ENCODE assay signal across 8 cellular contexts in genomic region chr12:21773263-21773741, GRCh38. TPM values are rescaled to one million over a fixed set of nuclear protein-coding genes. Genes with fewer than 3 reads are reported as not detected.
DNase-seq lines count a peak whose midpoint lies in the region; ATAC-seq, FAIRE-seq and TF ChIP-seq lines count a peak whose summit lies in the region.

No MANE protein-coding gene starts in this region.

- CTCF ChIA-PET in endothelial cell of umbilical vein (lab: Charles Lee), result no interaction called here
- CTCF ChIA-PET in naive thymus-derived CD4-positive, alpha-beta T cell (lab: Charles Lee), result no interaction called here

- POLR2A ChIA-PET in endothelial cell of umbilical vein (lab: Charles Lee), result no interaction called here
- POLR2A ChIA-PET in naive thymus-derived CD4-positive, alpha-beta T cell (lab: Charles Lee), result no interaction called here

- peaks cover 0 to 23% (median 18%) of the 10 kb centered on the region in 7 donors for H3K4me1 Mint-ChIP-seq in naive thymus-derived CD4-positive, alpha-beta T cell
- peaks cover 0 to 2% of the 10 kb centered on the region in 2 donors for H3K4me1 Mint-ChIP-seq in effector memory CD8-positive, alpha-beta T cell (ENCODE audit: low read depth in 2 of 2)

- H3K9me3 Mint-ChIP-seq in naive thymus-derived CD4-positive, alpha-beta T cell, result no peaks in the 10 kb centered on the region
- H3K9me3 Mint-ChIP-seq in effector memory CD8-positive, alpha-beta T cell, result no peaks in the 10 kb centered on the region

- H3K9me3 ChIP-seq in BE2C (no peaks in the 10 kb centered on the region), endothelial cell of umbilical vein (replicated peaks; ENCODE audit: control insufficient read depth, insufficient read depth, low read length) (no peaks in the 10 kb centered on the region)
- H3K9me3 ChIP-seq in naive thymus-derived CD4-positive, alpha-beta T cell (ENCODE audit: control insufficient read depth in 2 of 3, low read length in 3 of 3), result no peaks in the 10 kb centered on the region

- ATAC-seq in naive thymus-derived CD4-positive, alpha-beta T cell, result peak; percentile 46
- ATAC-seq in GM19023 (IDR thresholded peaks at IDR 0.05; ENCODE audit: unreplicated experiment) (no peak), HG03521 (IDR thresholded peaks at IDR 0.05; ENCODE audit: unreplicated experiment) (no peak), GM18858 (IDR thresholded peaks at IDR 0.05; ENCODE audit: unreplicated experiment) (no peak)
- ATAC-seq in effector memory CD8-positive, alpha-beta T cell (replicated peaks), result no peak

- peaks cover 8% of the 10 kb centered on the region for H3K4me1 ChIP-seq in BE2C
- no peaks in the 10 kb centered on the region for H3K4me1 ChIP-seq in endothelial cell of umbilical vein (ENCODE audit: control insufficient read depth, extremely low read depth, insufficient read depth, low read length)
- no peaks in the 10 kb centered on the region for H3K4me1 ChIP-seq in naive thymus-derived CD4-positive, alpha-beta T cell (ENCODE audit: control insufficient read depth in 2 of 2, insufficient read depth in 2 of 2, low read length in 2 of 2)

- dilution Hi-C loops in endothelial cell of umbilical vein (cut with MboI; ENCODE audit: extremely low pct_ligation_motif_present, low sequenced_read_pairs), result no loop called here

- H3K4me3 Mint-ChIP-seq in naive thymus-derived CD4-positive, alpha-beta T cell, result peak overlapping the region in 9 of 10 donors; percentile 26 to 71 (median 58)
- no peak overlapping the region for H3K4me3 Mint-ChIP-seq in effector memory CD8-positive, alpha-beta T cell

- no peak for FAIRE-seq in endothelial cell of umbilical vein (lab: Jason Lieb, UNC)

- no peak overlapping the region for H3K4me2 ChIP-seq in endothelial cell of umbilical vein (ENCODE audit: insufficient read depth, low read length)

- no peak overlapping the region for H2AFZ ChIP-seq in endothelial cell of umbilical vein (ENCODE audit: low read depth, low read length)

- H3K36me3 ChIP-seq in BE2C, result peaks cover 54% of the 10 kb centered on the region
- no peaks in the 10 kb centered on the region for H3K36me3 ChIP-seq in endothelial cell of umbilical vein (ENCODE audit: control insufficient read depth in 2 of 2, extremely low read depth in 1 of 2, insufficient read depth in 2 of 2, low read length in 2 of 2)
- H3K36me3 ChIP-seq in naive thymus-derived CD4-positive, alpha-beta T cell (ENCODE audit: control insufficient read depth in 2 of 3, insufficient read depth in 3 of 3, low read length in 3 of 3), result no peaks in the 10 kb centered on the region

- H3K27me3 Mint-ChIP-seq in naive thymus-derived CD4-positive, alpha-beta T cell, result peaks cover 47 to 72% (median 52%) of the 10 kb centered on the region in 5 donors
- H3K27me3 Mint-ChIP-seq in effector memory CD8-positive, alpha-beta T cell, result peaks cover 36 to 57% of the 10 kb centered on the region in 2 donors

- TF ChIP-seq POLR2A in endothelial cell of umbilical vein (IDR thresholded peaks at IDR 0.05; ENCODE audit: low read depth, low read length), result no peak

- H3K27ac ChIP-seq in endothelial cell of umbilical vein (ENCODE audit: insufficient read depth, low read depth, low read length), result no peak overlapping the region
- no peak overlapping the region for H3K27ac ChIP-seq in naive thymus-derived CD4-positive, alpha-beta T cell (ENCODE audit: low read depth, low read length)

- peaks cover 0 to 2% (median 0%) of the 10 kb centered on the region in 5 donors for H3K36me3 Mint-ChIP-seq in naive thymus-derived CD4-positive, alpha-beta T cell
- H3K36me3 Mint-ChIP-seq in effector memory CD8-positive, alpha-beta T cell (ENCODE audit: insufficient read depth), result no peaks in the 10 kb centered on the region

- H3K27ac Mint-ChIP-seq in naive thymus-derived CD4-positive, alpha-beta T cell, result no peak overlapping the region
- no peak overlapping the region for H3K27ac Mint-ChIP-seq in effector memory CD8-positive, alpha-beta T cell

- intact Hi-C loops in endothelial cell of umbilical vein (cut with micrococcal nuclease), result loop anchor here (5.0 kb wide), 1 partner anchor 164 kb away; no protein-coding TSS in a partner anchor
- intact Hi-C loops in naive thymus-derived CD4-positive, alpha-beta T cell (cut with micrococcal nuclease), result no loop called here

- H3K79me2 ChIP-seq in endothelial cell of umbilical vein (ENCODE audit: control insufficient read depth, insufficient read depth, low read length), result no peaks in the 10 kb centered on the region

- DNase-seq in BE2C (peak; percentile 87), endothelial cell of umbilical vein (ENCODE audit: low read depth, low spot score) (no peak)
- DNase-seq in naive thymus-derived CD4-positive, alpha-beta T cell, result no peak
- DNase-seq in effector memory CD8-positive, alpha-beta T cell, result no peak

- H3K9me1 ChIP-seq in endothelial cell of umbilical vein (replicated peaks; ENCODE audit: control insufficient read depth, extremely low read depth, insufficient read depth, low read length), result no peaks in the 10 kb centered on the region

- TF ChIP-seq CTCF in BE2C (IDR thresholded peaks at IDR 0.05; ENCODE audit: low read depth, low read length) (peak; percentile 76), LNCAP (IDR thresholded peaks at IDR 0.05) (peak; percentile 20; the same call in 1 of the 2 replicates), endothelial cell of umbilical vein (IDR thresholded peaks at IDR 0.05; ENCODE audit: extremely low read depth in 1 of 2, insufficient read depth in 1 of 2, low read depth in 1 of 2, low read length in 2 of 2) (no peak)

- H3K27me3 ChIP-seq in BE2C (no peaks in the 10 kb centered on the region), endothelial cell of umbilical vein (ENCODE audit: control insufficient read depth in 2 of 2, insufficient read depth in 2 of 2, low read length in 2 of 2) (peaks cover 28 to 36% of the 10 kb centered on the region in 2 experiments)
- peaks cover 0 to 13% of the 10 kb centered on the region in 2 donors for H3K27me3 ChIP-seq in naive thymus-derived CD4-positive, alpha-beta T cell (ENCODE audit: control insufficient read depth in 2 of 2, insufficient read depth in 2 of 2, low read length in 2 of 2)

- H3K4me3 ChIP-seq in BE2C (ENCODE audit: low read depth, low read length), result peak overlapping the region; percentile 72
- no peak overlapping the region for H3K4me3 ChIP-seq in endothelial cell of umbilical vein (replicated peaks in 1 of 3; ENCODE audit: insufficient read depth in 1 of 3, low read depth in 1 of 3, low read length in 3 of 3)
- no peak overlapping the region for H3K4me3 ChIP-seq in naive thymus-derived CD4-positive, alpha-beta T cell (ENCODE audit: low read length)

- no peak overlapping the region for H3K9ac ChIP-seq in endothelial cell of umbilical vein (replicated peaks; ENCODE audit: extremely low read depth, insufficient read depth, low read length)

- no peaks in the 10 kb centered on the region for H4K20me1 ChIP-seq in endothelial cell of umbilical vein (replicated peaks; ENCODE audit: control insufficient read depth, extremely low read depth, insufficient read depth, low read length)

- no TSS peak for BruUV-seq in endothelial cell of umbilical vein (replicated peaks; lab: Mats Ljungman, UMichigan)

TF ChIP-seq in endothelial cell of umbilical vein, 7 proteins besides CTCF, POLR2A, EP300 and RAD21:
- TF ChIP-seq MAX (IDR thresholded peaks at IDR 0.05; ENCODE audit: insufficient read depth, insufficient read length), result no peak
- no peak for TF ChIP-seq GATA2 (IDR thresholded peaks at IDR 0.05; ENCODE audit: insufficient read depth, insufficient read length, low read depth, low read length)
- TF ChIP-seq EZH2 (IDR thresholded peaks at IDR 0.05; ENCODE audit: borderline replicate concordance, low read depth, low read length, severe bottlenecking), result peak; percentile 18

RNA-seq across cellular contexts. Expression of gene KCNJ8, which starts 1.2 kb away (rescaled TPM):
- 116 TPM for polyA plus RNA-seq in BE2C (2012; ENCODE audit: insufficient read depth, insufficient read length, low read depth)
- not detected in 2 replicates for total RNA-seq in endothelial cell of umbilical vein
- polyA plus RNA-seq in endothelial cell of umbilical vein, result not detected in 2 replicates
- not detected in 2 replicates for polyA plus RNA-seq in endothelial cell of umbilical vein (2011; cell fraction: cytosol; rRNA removed)
- not detected in 2 replicates for polyA plus RNA-seq in endothelial cell of umbilical vein (2011; cell fraction: nucleus; rRNA removed)
- polyA plus RNA-seq in endothelial cell of umbilical vein (2012), result not detected in 2 replicates
- not detected in 2 replicates for polyA minus RNA-seq in endothelial cell of umbilical vein
- polyA minus RNA-seq in endothelial cell of umbilical vein (2011; cell fraction: cytosol; rRNA and poly(A)+ RNA removed), result not detected
- not detected in 2 replicates for polyA minus RNA-seq in endothelial cell of umbilical vein (2011; cell fraction: nucleus; rRNA and poly(A)+ RNA removed)
- not detected for total RNA-seq in naive thymus-derived CD4-positive, alpha-beta T cell
- polyA plus RNA-seq in naive thymus-derived CD4-positive, alpha-beta T cell, result not detected

Comparison
In these comparisons a context has a peak if more than half of its experiments do, and no peak if none do; other contexts are left out.
1. CTCF ChIP-seq: peak in BE2C (single experiment) and LNCAP (single experiment); none in endothelial cell of umbilical vein (0 of 2).
2. H3K4me3 Mint-ChIP-seq: peak in naive thymus-derived CD4-positive, alpha-beta T cell (9 of 10); none in effector memory CD8-positive, alpha-beta T cell (0 of 2).